10 cellular contexts compared by ENCODE assay signal in the genomic region with DNA sequence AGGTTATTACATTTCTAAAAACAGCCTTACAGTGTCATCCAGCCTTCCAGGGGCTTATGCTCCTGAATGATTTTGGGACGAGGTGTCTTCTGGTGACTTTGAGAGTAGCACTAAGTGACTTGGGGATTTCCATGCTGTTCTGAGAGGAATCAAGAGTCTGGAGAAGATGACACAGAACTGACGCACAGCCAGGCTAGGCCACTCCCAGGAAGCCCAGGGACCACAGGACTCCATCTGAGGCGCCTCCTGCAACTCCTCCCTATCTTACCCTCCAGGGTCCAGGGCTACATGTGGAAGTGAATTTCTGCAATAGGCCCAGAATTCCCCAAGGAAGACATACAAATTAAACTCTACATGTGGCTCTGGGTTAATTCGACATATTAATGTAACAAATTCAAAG.
DNase-seq lines count a peak whose midpoint lies in the region; ATAC-seq lines count a peak whose summit lies in the region.
"Had no signal": no experiment of that assay in that cellular context is flagged by ENCODE, and none has a peak within 500 bp of the region (broad histone marks: within the 10 kb centered on the region; RNA-seq: fewer than 3 reads in every experiment).

No MANE protein-coding gene starts in this region.

- peaks cover 29% of the 10 kb centered on the region for H3K4me1 ChIP-seq in BLaER1

- H3K36me3 ChIP-seq in BLaER1: no peaks in the 10 kb centered on the region

- H3K9me3 ChIP-seq in BLaER1: peaks cover 21% of the 10 kb centered on the region

- H4K20me1 ChIP-seq in BLaER1: no peaks in the 10 kb centered on the region

- peaks cover 11% of the 10 kb centered on the region for H3K4me1 Mint-ChIP-seq in activated T-cell treated with anti-CD3 and anti-CD28 coated beads, Interleukin-2, amount 50 U/mL, for 4 hours (ENCODE audit: low read depth)

- H3K36me3 Mint-ChIP-seq in activated T-cell treated with anti-CD3 and anti-CD28 coated beads, Interleukin-2, amount 50 U/mL, for 4 hours (ENCODE audit: insufficient read depth): no peaks in the 10 kb centered on the region

- no peak overlapping the region for H3K27ac ChIP-seq in BLaER1

- peaks cover 5% of the 10 kb centered on the region for H3K9me3 Mint-ChIP-seq in activated T-cell treated with anti-CD3 and anti-CD28 coated beads, Interleukin-2, amount 50 U/mL, for 4 hours

- peak; percentile 97 for ATAC-seq in activated T-cell treated with anti-CD3 and anti-CD28 coated beads, Interleukin-2, amount 50 U/mL, for 4 hours
- ATAC-seq in GM21723 (IDR thresholded peaks at IDR 0.05; ENCODE audit: unreplicated experiment): no peak
- ATAC-seq in HG03025 (IDR thresholded peaks at IDR 0.05; ENCODE audit: low FRiP score, unreplicated experiment): no peak

- no peak overlapping the region for H3K4me3 ChIP-seq in BLaER1

- H3K4me2 ChIP-seq in BLaER1: peak overlapping the region; percentile 46

- H3K27me3 Mint-ChIP-seq in activated T-cell treated with anti-CD3 and anti-CD28 coated beads, Interleukin-2, amount 50 U/mL, for 4 hours (ENCODE audit: low read depth): no peaks in the 10 kb centered on the region

- no peaks in the 10 kb centered on the region for H3K27me3 ChIP-seq in BLaER1

- no peak overlapping the region for H3K4me3 Mint-ChIP-seq in activated T-cell treated with anti-CD3 and anti-CD28 coated beads, Interleukin-2, amount 50 U/mL, for 4 hours

- no peak overlapping the region for H3K9ac ChIP-seq in BLaER1

- peak; percentile 94 for DNase-seq in HT1080 (ENCODE audit: low read depth)
- no peak for DNase-seq in activated T-cell treated with anti-CD3 and anti-CD28 coated beads, Interleukin-2, amount 50 U/mL, for 4 hours
- DNase-seq in myocyte (ENCODE audit: low read depth): peak; percentile 49
- no peak for DNase-seq in epidermal melanocyte (ENCODE audit: insufficient read length, low spot score)
- no peak for DNase-seq in amygdala (lab: John Stamatoyannopoulos, UW)
- DNase-seq: NCI-H2107, right cardiac atrium had no signal

Comparison
In these comparisons a context has a peak if more than half of its experiments do, and no peak if none do; other contexts are left out.
1. DNase-seq: peak in HT1080 (single experiment) and myocyte (single experiment); none in activated T-cell treated with anti-CD3 and anti-CD28 coated beads, Interleukin-2, amount 50 U/mL, for 4 hours (single experiment), epidermal melanocyte (single experiment) and amygdala (0 of 56).
2. ATAC-seq: peak in activated T-cell treated with anti-CD3 and anti-CD28 coated beads, Interleukin-2, amount 50 U/mL, for 4 hours (2 of 2); none in GM21723 (single experiment) and HG03025 (single experiment).